In the genomic region with DNA sequence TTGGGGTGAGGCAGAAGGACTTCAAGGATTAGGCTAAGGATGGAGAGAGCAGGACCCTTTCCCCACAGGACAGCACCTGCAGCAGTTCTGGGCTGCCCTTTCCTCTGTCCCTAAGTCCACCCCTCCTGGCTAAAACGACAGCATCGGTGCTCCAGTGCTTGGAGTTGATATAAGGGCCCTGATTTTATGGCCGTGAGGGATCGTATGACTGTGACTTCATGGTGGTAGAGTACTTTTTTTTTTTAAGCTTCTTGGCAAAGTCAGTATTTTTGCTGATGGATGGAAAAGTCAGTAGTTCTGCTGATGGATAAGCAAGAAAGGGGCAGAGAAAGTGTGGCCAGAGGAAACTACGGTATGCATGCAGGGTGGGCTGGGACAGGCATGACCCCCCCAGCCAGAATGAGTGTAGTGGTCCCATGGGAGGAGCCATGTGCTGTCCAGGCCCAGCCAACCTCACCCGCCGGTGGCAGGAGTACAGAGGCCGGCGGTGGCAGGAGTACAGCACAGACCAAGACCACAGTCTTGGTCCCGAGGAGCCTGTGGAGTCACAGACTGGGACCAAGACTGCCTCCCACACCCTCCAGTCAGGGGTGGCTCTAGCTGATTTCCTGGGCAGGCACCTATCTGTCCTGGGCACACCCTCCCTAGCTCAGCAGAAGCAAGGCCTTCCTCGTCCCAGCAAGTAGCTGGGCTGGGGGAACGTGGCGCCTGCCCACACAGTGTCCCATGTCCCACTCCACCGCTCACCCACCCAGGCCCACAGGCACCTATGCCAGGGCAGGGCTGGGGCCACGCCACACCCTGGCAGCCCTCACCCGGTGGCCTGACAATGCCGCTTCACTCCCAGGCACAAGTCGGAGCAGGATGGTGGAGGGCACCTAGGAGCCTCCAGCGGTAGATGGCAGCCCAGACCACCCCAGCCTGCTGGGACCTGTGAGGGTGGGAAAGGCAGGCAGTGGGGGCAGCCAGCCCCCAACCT, we compare ENCODE assay signal across 12 cellular contexts. TPM values are rescaled to one million over a fixed set of nuclear protein-coding genes. Genes with fewer than 3 reads are reported as not detected.
A peak's percentile ranks its signal among the peaks of the same experiment; 100 is the strongest.
DNase-seq lines count a peak whose midpoint lies in the region; ATAC-seq, FAIRE-seq and TF ChIP-seq lines count a peak whose summit lies in the region.
"Had no signal": no experiment of that assay in that cellular context is flagged by ENCODE, and none has a peak within 500 bp of the region (broad histone marks: within the 10 kb centered on the region; RNA-seq: fewer than 3 reads in every experiment).

No MANE protein-coding gene starts in this region.

- H3K18ac ChIP-seq in H1 (ENCODE audit: extremely low read depth, low read length) = no peak overlapping the region

- WGBS in H1 (ENCODE audit: extremely low coverage in 1 of 2, insufficient coverage in 1 of 2, insufficient read length in 1 of 2, insufficient replicate concordance in 2 of 2, low coverage in 1 of 2, low lambda C conversion rate in 2 of 2, missing lambda C conversion rate in 1 of 2), 2 experiments = 86% methylated on average over 19 of the region's 19 CpGs; no CpG with 5 or more reads in 1 of the 2 experiments
- WGBS in transverse colon (ENCODE audit: low coverage in 1 of 2), 2 donors = 47 to 84% methylated on average over 3 to 17 of the region's 19 CpGs

- 0 out of 2 replicates have a peak overlapping the region, but pooled peaks have one; percentile 1 for H4K8ac ChIP-seq in H1 (ENCODE audit: extremely low read depth, insufficient read depth, low read length)

- peaks cover 35% of the 10 kb centered on the region for H3K79me1 ChIP-seq in H1 (ENCODE audit: low read depth, low read length)

- H3K9me3 Mint-ChIP-seq in activated naive CD4-positive, alpha-beta T cell treated with anti-CD3 and anti-CD28 coated beads, Interleukin-2, amount 10 ng/mL, durations not matched to agents 7 days and 5 days = no peaks in the 10 kb centered on the region

- H2BK20ac ChIP-seq in H1 (ENCODE audit: low read length) = peak overlapping the region; percentile 21; the same call in 1 of the 2 replicates

- TF ChIP-seq CTCF in RWPE2 (IDR thresholded peaks at IDR 0.05; ENCODE audit: poor library complexity, severe bottlenecking) = no peak
- TF ChIP-seq CTCF in H1 (IDR thresholded peaks at IDR 0.05; ENCODE audit: control extremely low read depth in 1 of 3, insufficient read depth in 1 of 3, low read depth in 1 of 3, low read length in 3 of 3) = no peak
- TF ChIP-seq CTCF in transverse colon (IDR thresholded peaks at IDR 0.05) = no peak

- no peaks in the 10 kb centered on the region for H3K27me3 ChIP-seq in RWPE2 (ENCODE audit: insufficient read depth, poor library complexity, severe bottlenecking)
- H3K27me3 ChIP-seq in H1 (replicated peaks in 1 of 4; ENCODE audit: control insufficient read depth in 3 of 4, extremely low read depth in 1 of 4, insufficient read depth in 3 of 4, low read length in 3 of 4) = no peaks in the 10 kb centered on the region
- H3K27me3 ChIP-seq in transverse colon = no peaks in the 10 kb centered on the region
- H3K27me3 ChIP-seq: Peyer's patch, right atrium auricular region had no signal

- peaks cover 99% of the 10 kb centered on the region for H3K4me1 Mint-ChIP-seq in activated naive CD4-positive, alpha-beta T cell treated with anti-CD3 and anti-CD28 coated beads, Interleukin-2, amount 10 ng/mL, durations not matched to agents 7 days and 5 days

- H3K27ac ChIP-seq in RWPE2 (ENCODE audit: poor library complexity, severe bottlenecking) (peak overlapping the region; percentile 6), H1 (ENCODE audit: low read depth, low read length) (no peak overlapping the region), transverse colon (peak overlapping the region in 3 of 4 donors; percentile 27 to 51 (median 31))
- H3K27ac ChIP-seq: right atrium auricular region had no signal

- peak overlapping the region; percentile 38 for H4K91ac ChIP-seq in H1 (replicated peaks; ENCODE audit: insufficient read length, low read length)

- no peak overlapping the region for H3K4me3 ChIP-seq in RWPE2 (ENCODE audit: severe bottlenecking)
- H3K4me3 ChIP-seq in H1 (ENCODE audit: extremely low read depth in 1 of 4, insufficient read depth in 2 of 4, low read depth in 3 of 4, low read length in 4 of 4) = no peak overlapping the region
- no peak overlapping the region for H3K4me3 ChIP-seq in transverse colon
- H3K4me3 ChIP-seq: Peyer's patch, right atrium auricular region had no signal

- H3K4me1 ChIP-seq in RWPE2 (ENCODE audit: insufficient read depth, poor library complexity, severe bottlenecking) (peaks cover 39% of the 10 kb centered on the region), H1 (replicated peaks in 1 of 4; ENCODE audit: control insufficient read depth in 3 of 4, insufficient read depth in 4 of 4, low read length in 3 of 4) (peaks cover 14 to 46% (median 27%) of the 10 kb centered on the region in 4 experiments), transverse colon (peaks cover 7 to 50% (median 25%) of the 10 kb centered on the region in 4 donors)

- no peak overlapping the region for H3K14ac ChIP-seq in H1 (ENCODE audit: insufficient read length)

- TF ChIP-seq POLR2A in H1 (IDR thresholded peaks at IDR 0.05; ENCODE audit: control extremely low read depth in 1 of 2, low read depth in 2 of 2, low read length in 2 of 2) (no peak), transverse colon (IDR thresholded peaks at IDR 0.05) (no peak)

- H3K36me3 Mint-ChIP-seq in activated naive CD4-positive, alpha-beta T cell treated with anti-CD3 and anti-CD28 coated beads, Interleukin-2, amount 10 ng/mL, durations not matched to agents 7 days and 5 days = peaks cover 37% of the 10 kb centered on the region

- no peak overlapping the region for H3K56ac ChIP-seq in H1 (replicated peaks; ENCODE audit: insufficient read length, low read depth, low read length)

- H3K27me3 Mint-ChIP-seq in activated naive CD4-positive, alpha-beta T cell treated with anti-CD3 and anti-CD28 coated beads, Interleukin-2, amount 10 ng/mL, durations not matched to agents 7 days and 5 days = no peaks in the 10 kb centered on the region

- no peak overlapping the region; the same call in 1 of the 2 replicates for H2BK15ac ChIP-seq in H1 (ENCODE audit: low read length)

- TF ChIP-seq EP300 in H1 (IDR thresholded peaks at IDR 0.05; ENCODE audit: borderline replicate concordance in 1 of 2, low read depth in 2 of 2, low read length in 2 of 2) (no peak), transverse colon (IDR thresholded peaks at IDR 0.05; ENCODE audit: low read depth) (no peak)

- H3K4me2 ChIP-seq in H1 (ENCODE audit: insufficient read depth in 1 of 2, low read depth in 2 of 2, low read length in 2 of 2) = no peak overlapping the region

- POLR2A ChIA-PET in H1 (lab: Charles Lee; ENCODE audit: partially characterized antibody) = interaction anchor here (0.9 to 1.8 kb wide), 5 partner anchors 10 to 42 kb away, joined by 3 to 6 read pairs (median 4); no protein-coding TSS in a partner anchor

- H3K4ac ChIP-seq in H1 (replicated peaks; ENCODE audit: insufficient read length, low read depth, low read length) = no peak overlapping the region

- CTCF ChIA-PET in activated naive CD4-positive, alpha-beta T cell treated with anti-CD3 and anti-CD28 coated beads, Interleukin-2, amount 10 ng/mL, durations not matched to agents 7 days and 5 days (lab: Charles Lee) = interaction anchor here (1.0 to 8.4 kb wide), 3 partner anchors 16 to 48 kb away, joined by 3 to 40 read pairs (median 11); partner anchors contain the start of gene CCDC88C
- CTCF ChIA-PET in H1 (lab: Charles Lee; ENCODE audit: partially characterized antibody) = interaction anchor here (0.9 to 4.3 kb wide), 4 partner anchors 16 to 56 kb away, joined by 3 to 44 read pairs (median 4); no protein-coding TSS in a partner anchor

- no peak overlapping the region for H4K5ac ChIP-seq in H1 (ENCODE audit: insufficient read length, low read depth, low read length)

- H3K9ac ChIP-seq in H1 (replicated peaks in 1 of 4; ENCODE audit: extremely low read depth in 1 of 4, low read depth in 3 of 4, low read length in 3 of 4) = no peak overlapping the region; a peak in 1 of 7 replicates

- in situ Hi-C loops in transverse colon (cut with MboI; ENCODE audit: low pct_ligation_motif_present in 1 of 4, low pct_unique_long_range_greater_than_20kb in 1 of 4, low sequenced_read_pairs in 3 of 4) = no loop called here

- H2BK120ac ChIP-seq in H1 (replicated peaks; ENCODE audit: low read depth, low read length) = no peak overlapping the region

- FAIRE-seq in H1 (lab: Jason Lieb, UNC) = no peak
- FAIRE-seq: frontal cortex had no signal

- DNase-seq in activated naive CD4-positive, alpha-beta T cell treated with anti-CD3 and anti-CD28 coated beads, Interleukin-2, amount 10 ng/mL, durations not matched to agents 7 days and 5 days = no peak
- no peak for DNase-seq in activated naive CD4-positive, alpha-beta T cell treated with anti-CD3 and anti-CD28 coated beads, Interleukin-2, amount 50 U/mL, for 16 hours
- DNase-seq in RWPE2 (ENCODE audit: low spot score) (no peak), H1 (ENCODE audit: low read depth in 1 of 2, low spot score in 2 of 2) (no peak), transverse colon (no peak), activated gamma-delta T cell (lab: John Stamatoyannopoulos, UW) (no peak), NCI-H1694 treated with DMSO at 0.1 percent for 48 hours (lab: John Stamatoyannopoulos, UW) (no peak)
- DNase-seq: COR-L47, Peyer's patch had no signal

- peaks cover 33 to 45% of the 10 kb centered on the region in 2 experiments for H4K20me1 ChIP-seq in H1 (replicated peaks in 1 of 2; ENCODE audit: control insufficient read depth in 1 of 2, insufficient read depth in 2 of 2, low read length in 2 of 2)

- H3K27ac Mint-ChIP-seq in activated naive CD4-positive, alpha-beta T cell treated with anti-CD3 and anti-CD28 coated beads, Interleukin-2, amount 10 ng/mL, durations not matched to agents 7 days and 5 days = peak overlapping the region; percentile 82

- peak overlapping the region; percentile 11 for H3K4me3 Mint-ChIP-seq in activated naive CD4-positive, alpha-beta T cell treated with anti-CD3 and anti-CD28 coated beads, Interleukin-2, amount 10 ng/mL, durations not matched to agents 7 days and 5 days

- H2AK5ac ChIP-seq in H1 (ENCODE audit: low read depth, low read length) = no peak overlapping the region; the same call in 1 of the 2 replicates

- no peak for TF ChIP-seq RAD21 in H1 (IDR thresholded peaks at IDR 0.05 in 1 of 2, conservative IDR thresholded peaks at IDR 0.05 in 1 of 2; ENCODE audit: low read depth in 2 of 2, low read length in 2 of 2)

- H2BK5ac ChIP-seq in H1 (ENCODE audit: low read depth, low read length) = 0 out of 2 replicates have a peak overlapping the region, but pooled peaks have one; percentile 37

- intact Hi-C loops in transverse colon (cut with DNase I; ENCODE audit: low total_unique reads) = no loop called here

- no peak overlapping the region for H2AFZ ChIP-seq in H1 (ENCODE audit: low read length)

- H3K23ac ChIP-seq in H1 (ENCODE audit: insufficient read length) = no peak overlapping the region

- no peaks in the 10 kb centered on the region for H3K9me3 ChIP-seq in RWPE2 (ENCODE audit: severe bottlenecking)
- H3K9me3 ChIP-seq in H1 (ENCODE audit: insufficient read depth in 2 of 2, low read depth in 1 of 2, low read length in 1 of 2) = no peaks in the 10 kb centered on the region
- no peaks in the 10 kb centered on the region for H3K9me3 ChIP-seq in transverse colon
- H3K9me3 ChIP-seq: Peyer's patch, right atrium auricular region had no signal

- ATAC-seq in RWPE2 (ENCODE audit: low read depth) (no peak), HG02763 (IDR thresholded peaks at IDR 0.05; ENCODE audit: unreplicated experiment) (no peak)

- H2BK12ac ChIP-seq in H1 (ENCODE audit: low read depth, low read length) = no peak overlapping the region

- peaks cover 4% of the 10 kb centered on the region; the same call in 1 of the 2 replicates for H3K36me3 ChIP-seq in RWPE2 (ENCODE audit: low read depth)
- no peaks in the 10 kb centered on the region for H3K36me3 ChIP-seq in H1 (ENCODE audit: control insufficient read depth in 2 of 4, insufficient read depth in 4 of 4, low read length in 3 of 4)
- no peaks in the 10 kb centered on the region for H3K36me3 ChIP-seq in transverse colon
- H3K36me3 ChIP-seq: Peyer's patch, right atrium auricular region had no signal

- no peaks in the 10 kb centered on the region for H3K23me2 ChIP-seq in H1 (ENCODE audit: low read depth, low read length)

- peaks cover 0 to 95% of the 10 kb centered on the region in 2 experiments; a peak in 3 of 4 replicates for H3K79me2 ChIP-seq in H1 (ENCODE audit: control insufficient read depth in 1 of 2, insufficient read depth in 2 of 2, low read length in 2 of 2)

RNA-seq across cellular contexts. Expression of gene CCDC88C, which starts 46.3 kb away (rescaled TPM):
- total RNA-seq in H1 (2021; fragmentation: NEBNext Ultra II Directional; extraction: Animal tissue kit (Norgen Biotek cat#: 25700)) = 55.4 and 57.7 TPM in 2 replicates
- 10.3 and 19.5 TPM in 2 replicates for polyA plus RNA-seq in H1 (2011; rRNA removed)
- 17.7 TPM for polyA plus RNA-seq in H1 (2011; cell fraction: cytosol; rRNA removed)
- 46.9 TPM for polyA plus RNA-seq in H1 (2011; cell fraction: nucleus; rRNA removed)
- polyA plus RNA-seq in H1 (2012, experiment 1 of 2) = 23.7 to 30.8 TPM (median 27.7 TPM) in 4 replicates
- polyA plus RNA-seq in H1 (2012, experiment 2 of 2) = 10.5 TPM
- polyA plus RNA-seq in H1 (2013, experiment 1 of 2) = 23.3 TPM
- 22.6 TPM for polyA plus RNA-seq in H1 (2013, experiment 2 of 2)
- 41.4 and 42.2 TPM in 2 replicates for polyA minus RNA-seq in H1 (2011; rRNA and poly(A)+ RNA removed)
- 27.2 TPM for polyA minus RNA-seq in H1 (2011; cell fraction: cytosol; rRNA and poly(A)+ RNA removed)
- 64.1 TPM for polyA minus RNA-seq in H1 (2011; cell fraction: nucleus; rRNA and poly(A)+ RNA removed)
- 100 to 1,000 TPM in 1 of 4 donors, 10 to 100 TPM in 3; 29.5 to 171 (median 60.3) TPM for total RNA-seq in transverse colon
